Comparison of ENCODE assay signal across 8 cellular contexts in genomic region chr10:8294779-8295178, GRCh38.
"Had no signal": no experiment of that assay in that cellular context is flagged by ENCODE, and none has a peak within 500 bp of the region (broad histone marks: within the 10 kb centered on the region; RNA-seq: fewer than 3 reads in every experiment).

No MANE protein-coding gene starts in this region.

- FAIRE-seq: H1, H54, HTR-8/SVneo had no signal

- H3K27me3 Mint-ChIP-seq: IgD-negative memory B cell had no signal

- H3K4me3 Mint-ChIP-seq: GM23338, H9, IgD-negative memory B cell had no signal

- H3K4me2 ChIP-seq: GM23338 had no signal

- DNase-seq: H9, HCEC 1CT, KG1 had no signal

- H3K4me3 ChIP-seq: GM23338 had no signal

- ATAC-seq: GM23338 had no signal

- H3K4me1 Mint-ChIP-seq: IgD-negative memory B cell had no signal

- H3K36me3 Mint-ChIP-seq: IgD-negative memory B cell had no signal

- H3K9me3 Mint-ChIP-seq: GM23338, H9 had no signal

- H3K27ac Mint-ChIP-seq: GM23338, H9, IgD-negative memory B cell had no signal
